In genomic region chr19:3810708-3811355, GRCh38 we compare ENCODE assay signal across 24 cellular contexts. TPM values are rescaled to one million over a fixed set of nuclear protein-coding genes. Genes with fewer than 3 reads are reported as not detected.
DNase-seq lines count a peak whose midpoint lies in the region; ATAC-seq and TF ChIP-seq lines count a peak whose summit lies in the region.
"Had no signal": no experiment of that assay in that cellular context is flagged by ENCODE, and none has a peak within 500 bp of the region (broad histone marks: within the 10 kb centered on the region; RNA-seq: fewer than 3 reads in every experiment).

No MANE protein-coding gene starts in this region.

- peak overlapping the region; percentile 13 for H3K4me3 Mint-ChIP-seq in natural killer cell
- no peak overlapping the region for H3K4me3 Mint-ChIP-seq in natural killer cell treated with Interleukin-12 subunit alpha and Interleukin-12 subunit beta and Interleukin-15 and Interleukin-18, amount 100 ng/mL, for 72 hours
- H3K4me3 Mint-ChIP-seq: CD14-positive monocyte had no signal

- H3K27ac Mint-ChIP-seq in natural killer cell, result peak overlapping the region; percentile 99
- H3K27ac Mint-ChIP-seq in natural killer cell treated with Interleukin-12 subunit alpha and Interleukin-12 subunit beta and Interleukin-15 and Interleukin-18, amount 100 ng/mL, for 72 hours, result peak overlapping the region in 1 of 2 donors; percentile 99
- H3K27ac Mint-ChIP-seq: CD14-positive monocyte had no signal

- H3K9me3 ChIP-seq in NT2/D1 (ENCODE audit: insufficient read depth, low read length) (no peaks in the 10 kb centered on the region), right lobe of liver (no peaks in the 10 kb centered on the region), upper lobe of right lung (no peaks in the 10 kb centered on the region), psoas muscle (no peaks in the 10 kb centered on the region), esophagus squamous epithelium (no peaks in the 10 kb centered on the region)
- H3K9me3 ChIP-seq: esophagus muscularis mucosa, gastroesophageal sphincter, uterus had no signal

- TF ChIP-seq CTCF in natural killer cell (IDR thresholded peaks at IDR 0.05) (no peak), right lobe of liver (IDR thresholded peaks at IDR 0.05) (no peak), upper lobe of right lung (IDR thresholded peaks at IDR 0.05) (no peak), psoas muscle (IDR thresholded peaks at IDR 0.05) (no peak), esophagus squamous epithelium (IDR thresholded peaks at IDR 0.05) (no peak)

- TF ChIP-seq POLR2A in right lobe of liver (IDR thresholded peaks at IDR 0.05) (no peak), esophagus squamous epithelium (IDR thresholded peaks at IDR 0.05) (no peak)

- H3K4me1 ChIP-seq in NT2/D1 (ENCODE audit: insufficient read depth, insufficient read length) (peaks cover 3% of the 10 kb centered on the region), right lobe of liver (no peaks in the 10 kb centered on the region), upper lobe of right lung (peaks cover 17% of the 10 kb centered on the region), psoas muscle (no peaks in the 10 kb centered on the region), esophagus squamous epithelium (peaks cover 0 to 19% (median 4%) of the 10 kb centered on the region in 3 donors)
- H3K4me1 ChIP-seq: gastroesophageal sphincter, parathyroid adenoma, uterus had no signal

- H3K36me3 ChIP-seq in NT2/D1 (ENCODE audit: insufficient read depth, insufficient read length, low read length) (no peaks in the 10 kb centered on the region), right lobe of liver (no peaks in the 10 kb centered on the region), upper lobe of right lung (no peaks in the 10 kb centered on the region), psoas muscle (ENCODE audit: insufficient read depth in 1 of 2, low read depth in 1 of 2) (no peaks in the 10 kb centered on the region), esophagus squamous epithelium (no peaks in the 10 kb centered on the region)
- H3K36me3 ChIP-seq: esophagus muscularis mucosa, gastroesophageal sphincter, uterus, WERI-Rb-1 had no signal

- H3K27ac ChIP-seq in right lobe of liver (no peak overlapping the region), upper lobe of right lung (peak overlapping the region; percentile 72), psoas muscle (no peak overlapping the region), esophagus squamous epithelium (no peak overlapping the region)
- H3K27ac ChIP-seq: esophagus muscularis mucosa, gastroesophageal sphincter, parathyroid adenoma, uterus, WERI-Rb-1 had no signal

- WGBS in right lobe of liver (ENCODE audit: insufficient coverage, low coverage, low lambda C conversion rate, missing lambda C conversion rate), result 70% methylated on average over 15 of the region's 38 CpGs
- WGBS in psoas muscle, 3 donors, result 67 to 71% (median 70%) methylated on average over 23 to 38 of the region's 38 CpGs
- 50 to 75% methylated on average over 6 to 8 of the region's 38 CpGs for WGBS in esophagus squamous epithelium, 2 donors

- H3K27me3 ChIP-seq in NT2/D1 (ENCODE audit: insufficient read depth, insufficient read length), result no peaks in the 10 kb centered on the region
- no peaks in the 10 kb centered on the region for H3K27me3 ChIP-seq in right lobe of liver
- no peaks in the 10 kb centered on the region for H3K27me3 ChIP-seq in upper lobe of right lung
- peaks cover 0 to 32% (median 6%) of the 10 kb centered on the region in 3 donors for H3K27me3 ChIP-seq in psoas muscle (ENCODE audit: insufficient read depth in 3 of 3, low read length in 2 of 3)
- peaks cover 0 to 9% (median 0%) of the 10 kb centered on the region in 4 donors for H3K27me3 ChIP-seq in esophagus squamous epithelium
- H3K27me3 ChIP-seq: uterus had no signal

- no peak for ATAC-seq in natural killer cell
- ATAC-seq in natural killer cell treated with Interleukin-12 subunit alpha and Interleukin-12 subunit beta and Interleukin-15 and Interleukin-18, amount 100 ng/mL, for 72 hours, result no peak
- peak; percentile 23 to 51 (median 30) for ATAC-seq in right lobe of liver
- no peak for ATAC-seq in upper lobe of right lung
- ATAC-seq in psoas muscle, result no peak
- ATAC-seq: gastroesophageal sphincter; naive thymus-derived CD4-positive, alpha-beta T cell had no signal

- intact Hi-C loops in natural killer cell (cut with micrococcal nuclease), result no loop called here
- intact Hi-C loops in right lobe of liver (cut with DNase I), result no loop called here
- intact Hi-C loops in upper lobe of right lung (cut with DNase I), result no loop called here
- intact Hi-C loops in psoas muscle (cut with DNase I), result no loop called here
- intact Hi-C loops in esophagus squamous epithelium (cut with DNase I), result no loop called here

- peaks cover 50 to 58% of the 10 kb centered on the region in 2 donors for H3K4me1 Mint-ChIP-seq in natural killer cell
- H3K4me1 Mint-ChIP-seq in natural killer cell treated with Interleukin-12 subunit alpha and Interleukin-12 subunit beta and Interleukin-15 and Interleukin-18, amount 100 ng/mL, for 72 hours (ENCODE audit: low read depth in 2 of 2), result peaks cover 48 to 60% of the 10 kb centered on the region in 2 donors

- H3K36me3 Mint-ChIP-seq in natural killer cell, result no peaks in the 10 kb centered on the region
- no peaks in the 10 kb centered on the region for H3K36me3 Mint-ChIP-seq in natural killer cell treated with Interleukin-12 subunit alpha and Interleukin-12 subunit beta and Interleukin-15 and Interleukin-18, amount 100 ng/mL, for 72 hours
- H3K36me3 Mint-ChIP-seq: CD14-positive monocyte had no signal

- no peaks in the 10 kb centered on the region for H3K9me3 Mint-ChIP-seq in natural killer cell
- H3K9me3 Mint-ChIP-seq in natural killer cell treated with Interleukin-12 subunit alpha and Interleukin-12 subunit beta and Interleukin-15 and Interleukin-18, amount 100 ng/mL, for 72 hours, result peaks cover 4% of the 10 kb centered on the region

- no peaks in the 10 kb centered on the region for H3K27me3 Mint-ChIP-seq in natural killer cell (ENCODE audit: low read depth in 2 of 2)
- no peaks in the 10 kb centered on the region for H3K27me3 Mint-ChIP-seq in natural killer cell treated with Interleukin-12 subunit alpha and Interleukin-12 subunit beta and Interleukin-15 and Interleukin-18, amount 100 ng/mL, for 72 hours
- H3K27me3 Mint-ChIP-seq: naive thymus-derived CD4-positive, alpha-beta T cell had no signal

- no peak overlapping the region for H3K4me3 ChIP-seq in NT2/D1 (ENCODE audit: insufficient read length, low read depth)
- no peak overlapping the region for H3K4me3 ChIP-seq in right lobe of liver
- H3K4me3 ChIP-seq in upper lobe of right lung, result no peak overlapping the region
- no peak overlapping the region for H3K4me3 ChIP-seq in psoas muscle
- no peak overlapping the region for H3K4me3 ChIP-seq in esophagus squamous epithelium
- H3K4me3 ChIP-seq: esophagus muscularis mucosa, gastroesophageal sphincter, uterus had no signal

- H3K9ac ChIP-seq in NT2/D1 (ENCODE audit: insufficient read length, low read depth), result peak overlapping the region; percentile 27
- H3K9ac ChIP-seq: parathyroid adenoma had no signal

- DNase-seq in natural killer cell, result no peak
- DNase-seq in natural killer cell treated with Interleukin-12 subunit alpha and Interleukin-12 subunit beta and Interleukin-15 and Interleukin-18, amount 100 ng/mL, for 72 hours (ENCODE audit: low spot score), result no peak
- DNase-seq in NT2/D1 (ENCODE audit: low read depth, low spot score), result no peak
- DNase-seq in right lobe of liver, result no peak
- DNase-seq in upper lobe of right lung, result no peak
- no peak for DNase-seq in psoas muscle
- no peak for DNase-seq in hippocampal formation (lab: John Stamatoyannopoulos, UW)
- no peak for DNase-seq in esophagus squamous epithelium (lab: John Stamatoyannopoulos, UW)
- DNase-seq: activated T-cell treated with anti-CD3 and anti-CD28 coated beads for 4 hours; kidney; mesenchymal stem cell; naive thymus-derived CD4-positive, alpha-beta T cell; NCI-H1105 treated with DMSO at 0.1 percent for 48 hours; NCI-H2081 treated with DMSO at 0.1 percent for 48 hours; NCI-H510A treated with DMSO at 0.1 percent for 48 hours; uterus; WERI-Rb-1 had no signal

RNA-seq across cellular contexts. Expression of gene MATK, which starts 24.7 kb away (rescaled TPM):
- 100 to 1,000 TPM; 269 to 353 (median 317) TPM for total RNA-seq in natural killer cell
- 10 to 100 TPM; 58.5 to 61.9 TPM for total RNA-seq in natural killer cell treated with Interleukin-12 subunit alpha and Interleukin-12 subunit beta and Interleukin-15 and Interleukin-18, amount 100 ng/mL, for 72 hours
- 1 to 10 TPM in 3 of 6 experiments, under 1 TPM in 3; 0.49 to 2.5 (median 0.90) TPM for total RNA-seq in right lobe of liver
- 22.6 TPM for total RNA-seq in upper lobe of right lung
- under 1 TPM; 0.32 to 0.68 (median 0.51) TPM for total RNA-seq in psoas muscle
- under 1 TPM; 0.16 to 0.24 (median 0.17) TPM for polyA plus RNA-seq in psoas muscle
- 1 to 10 TPM in 3 of 4 donors, not detected in 1; 1.1 to 4.4 (median 2.1) TPM for total RNA-seq in esophagus squamous epithelium
- total RNA-seq: RPMI7951 had no signal

RNA-seq across cellular contexts. Expression of gene RAX2, which starts 38.8 kb away (rescaled TPM):
- total RNA-seq in natural killer cell, result not detected
- total RNA-seq in natural killer cell treated with Interleukin-12 subunit alpha and Interleukin-12 subunit beta and Interleukin-15 and Interleukin-18, amount 100 ng/mL, for 72 hours, result under 1 TPM in 1 of 2 donors, not detected in 1; 0.21 TPM
- not detected for total RNA-seq in right lobe of liver
- total RNA-seq in upper lobe of right lung, result not detected
- not detected for total RNA-seq in psoas muscle
- polyA plus RNA-seq in psoas muscle, result not detected
- not detected for total RNA-seq in esophagus squamous epithelium
- total RNA-seq: A673; esophagus muscularis mucosa; gastroesophageal sphincter; kidney; naive thymus-derived CD4-positive, alpha-beta T cell; RPMI7951; subcutaneous adipose tissue had no signal
- polyA plus RNA-seq: CD14-positive monocyte; naive thymus-derived CD4-positive, alpha-beta T cell had no signal

RNA-seq across cellular contexts. Expression of gene MRPL54, which starts 48.4 kb away (rescaled TPM):
- 10 to 100 TPM; 54.1 to 60.5 (median 55.5) TPM for total RNA-seq in natural killer cell
- total RNA-seq in natural killer cell treated with Interleukin-12 subunit alpha and Interleukin-12 subunit beta and Interleukin-15 and Interleukin-18, amount 100 ng/mL, for 72 hours, result 10 to 100 TPM; 58.5 to 75.1 TPM
- 10 to 100 TPM; 52.5 to 81.2 (median 61.9) TPM for total RNA-seq in right lobe of liver
- total RNA-seq in upper lobe of right lung, result 59.7 TPM
- total RNA-seq in psoas muscle, result 10 to 100 TPM; 35.2 to 68.8 (median 49.7) TPM
- polyA plus RNA-seq in psoas muscle, result 10 to 100 TPM; 40.9 to 81.3 (median 77.7) TPM
- total RNA-seq in esophagus squamous epithelium, result 10 to 100 TPM; 50.2 to 79.9 (median 60.9) TPM

RNA-seq across cellular contexts. Expression of gene APBA3, which starts 49.3 kb away (rescaled TPM):
- 10 to 100 TPM; 39.9 to 53.6 (median 43.8) TPM for total RNA-seq in natural killer cell
- total RNA-seq in natural killer cell treated with Interleukin-12 subunit alpha and Interleukin-12 subunit beta and Interleukin-15 and Interleukin-18, amount 100 ng/mL, for 72 hours, result 10 to 100 TPM; 40.6 to 55.4 TPM
- total RNA-seq in right lobe of liver, result 10 to 100 TPM; 10.1 to 24.1 (median 12.6) TPM
- 21.9 TPM for total RNA-seq in upper lobe of right lung
- 10 to 100 TPM; 17.7 to 23.6 (median 18.4) TPM for total RNA-seq in psoas muscle
- polyA plus RNA-seq in psoas muscle, result 10 to 100 TPM; 19.4 to 30.1 (median 23.6) TPM
- total RNA-seq in esophagus squamous epithelium, result 10 to 100 TPM; 12.9 to 26.5 (median 22.7) TPM

RNA-seq across cellular contexts. Expression of gene ZFR2, which starts 58.0 kb away (rescaled TPM):
- 1 to 10 TPM; 1.6 to 4.4 (median 1.7) TPM for total RNA-seq in natural killer cell
- total RNA-seq in natural killer cell treated with Interleukin-12 subunit alpha and Interleukin-12 subunit beta and Interleukin-15 and Interleukin-18, amount 100 ng/mL, for 72 hours, result 1 to 10 TPM in 1 of 2 donors, under 1 TPM in 1; 0.67 to 1.4 TPM
- total RNA-seq in right lobe of liver, result not detected
- 0.55 TPM for total RNA-seq in upper lobe of right lung
- total RNA-seq in psoas muscle, result not detected
- not detected for polyA plus RNA-seq in psoas muscle
- total RNA-seq in esophagus squamous epithelium, result not detected
- total RNA-seq: RPMI7951, subcutaneous adipose tissue, uterus had no signal
- polyA plus RNA-seq: CD14-positive monocyte had no signal

Comparison
In these comparisons a context has a peak if more than half of its experiments do, and no peak if none do; other contexts are left out.
1. RNA of gene MATK, which starts 24.7 kb away (total RNA-seq): 269 to 353 TPM in natural killer cell; 58.5 to 61.9 TPM in natural killer cell treated with Interleukin-12 subunit alpha and Interleukin-12 subunit beta and Interleukin-15 and Interleukin-18, amount 100 ng/mL, for 72 hours, 22.6 TPM in upper lobe of right lung (single experiment), 1.1 to 4.4 TPM in esophagus squamous epithelium, 0.49 to 2.5 TPM in right lobe of liver and 0.32 to 0.68 TPM in psoas muscle; every median in the first group is over 4 times any median in the second.
2. ATAC-seq: peak in right lobe of liver (4 of 4); none in natural killer cell (0 of 3), natural killer cell treated with Interleukin-12 subunit alpha and Interleukin-12 subunit beta and Interleukin-15 and Interleukin-18, amount 100 ng/mL, for 72 hours (0 of 2), upper lobe of right lung (single experiment) and psoas muscle (0 of 4).